1 cellular context compared by ENCODE assay signal in the genomic region with DNA sequence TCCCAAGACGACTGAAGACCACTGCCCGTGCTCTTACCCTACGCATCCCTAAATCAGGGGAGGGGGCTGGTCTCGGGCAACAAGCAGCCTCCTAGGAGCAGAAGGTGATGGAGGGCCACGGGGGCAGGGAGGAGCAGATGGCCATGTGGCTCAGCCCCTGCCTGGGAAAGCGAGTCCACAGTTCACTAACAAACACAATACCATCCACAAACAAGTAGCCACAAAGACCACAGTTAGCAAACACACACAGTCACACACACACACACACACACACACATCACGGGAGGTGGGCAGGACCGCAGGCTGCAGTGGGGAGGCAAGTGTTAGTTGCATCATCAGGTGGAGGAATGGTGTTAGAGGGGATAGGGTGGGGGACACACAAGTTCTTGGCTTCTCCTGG.
TF ChIP-seq lines count a peak whose summit lies in the region.

No MANE protein-coding gene starts in this region.

TF ChIP-seq in GM12878, 131 proteins besides CTCF, POLR2A, EP300 and RAD21:
- TF ChIP-seq, protein P1, sequence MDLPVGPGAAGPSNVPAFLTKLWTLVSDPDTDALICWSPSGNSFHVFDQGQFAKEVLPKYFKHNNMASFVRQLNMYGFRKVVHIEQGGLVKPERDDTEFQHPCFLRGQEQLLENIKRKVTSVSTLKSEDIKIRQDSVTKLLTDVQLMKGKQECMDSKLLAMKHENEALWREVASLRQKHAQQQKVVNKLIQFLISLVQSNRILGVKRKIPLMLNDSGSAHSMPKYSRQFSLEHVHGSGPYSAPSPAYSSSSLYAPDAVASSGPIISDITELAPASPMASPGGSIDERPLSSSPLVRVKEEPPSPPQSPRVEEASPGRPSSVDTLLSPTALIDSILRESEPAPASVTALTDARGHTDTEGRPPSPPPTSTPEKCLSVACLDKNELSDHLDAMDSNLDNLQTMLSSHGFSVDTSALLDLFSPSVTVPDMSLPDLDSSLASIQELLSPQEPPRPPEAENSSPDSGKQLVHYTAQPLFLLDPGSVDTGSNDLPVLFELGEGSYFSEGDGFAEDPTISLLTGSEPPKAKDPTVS (IDR thresholded peaks at IDR 0.05; ENCODE audit: low read depth, low read length): no peak
- no peak for TF ChIP-seq RB1 (IDR thresholded peaks at IDR 0.05; ENCODE audit: borderline replicate concordance)
- TF ChIP-seq CHD1 (IDR thresholded peaks at IDR 0.05; ENCODE audit: low read depth, low read length): no peak
- peak; percentile 33 to 51; a peak in 2 of 4 replicates for TF ChIP-seq IKZF2 (IDR thresholded peaks at IDR 0.05)
- TF ChIP-seq MYC (IDR thresholded peaks at IDR 0.05; ENCODE audit: insufficient read depth, insufficient read length, insufficient replicate concordance, low read length, severe bottlenecking): no peak
- TF ChIP-seq, protein P2, sequence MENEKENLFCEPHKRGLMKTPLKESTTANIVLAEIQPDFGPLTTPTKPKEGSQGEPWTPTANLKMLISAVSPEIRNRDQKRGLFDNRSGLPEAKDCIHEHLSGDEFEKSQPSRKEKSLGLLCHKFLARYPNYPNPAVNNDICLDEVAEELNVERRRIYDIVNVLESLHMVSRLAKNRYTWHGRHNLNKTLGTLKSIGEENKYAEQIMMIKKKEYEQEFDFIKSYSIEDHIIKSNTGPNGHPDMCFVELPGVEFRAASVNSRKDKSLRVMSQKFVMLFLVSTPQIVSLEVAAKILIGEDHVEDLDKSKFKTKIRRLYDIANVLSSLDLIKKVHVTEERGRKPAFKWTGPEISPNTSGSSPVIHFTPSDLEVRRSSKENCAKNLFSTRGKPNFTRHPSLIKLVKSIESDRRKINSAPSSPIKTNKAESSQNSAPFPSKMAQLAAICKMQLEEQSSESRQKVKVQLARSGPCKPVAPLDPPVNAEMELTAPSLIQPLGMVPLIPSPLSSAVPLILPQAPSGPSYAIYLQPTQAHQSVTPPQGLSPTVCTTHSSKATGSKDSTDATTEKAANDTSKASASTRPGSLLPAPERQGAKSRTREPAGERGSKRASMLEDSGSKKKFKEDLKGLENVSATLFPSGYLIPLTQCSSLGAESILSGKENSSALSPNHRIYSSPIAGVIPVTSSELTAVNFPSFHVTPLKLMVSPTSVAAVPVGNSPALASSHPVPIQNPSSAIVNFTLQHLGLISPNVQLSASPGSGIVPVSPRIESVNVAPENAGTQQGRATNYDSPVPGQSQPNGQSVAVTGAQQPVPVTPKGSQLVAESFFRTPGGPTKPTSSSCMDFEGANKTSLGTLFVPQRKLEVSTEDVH (IDR thresholded peaks at IDR 0.05; ENCODE audit: low read depth, partially characterized antibody): no peak
- TF ChIP-seq, protein P3, sequence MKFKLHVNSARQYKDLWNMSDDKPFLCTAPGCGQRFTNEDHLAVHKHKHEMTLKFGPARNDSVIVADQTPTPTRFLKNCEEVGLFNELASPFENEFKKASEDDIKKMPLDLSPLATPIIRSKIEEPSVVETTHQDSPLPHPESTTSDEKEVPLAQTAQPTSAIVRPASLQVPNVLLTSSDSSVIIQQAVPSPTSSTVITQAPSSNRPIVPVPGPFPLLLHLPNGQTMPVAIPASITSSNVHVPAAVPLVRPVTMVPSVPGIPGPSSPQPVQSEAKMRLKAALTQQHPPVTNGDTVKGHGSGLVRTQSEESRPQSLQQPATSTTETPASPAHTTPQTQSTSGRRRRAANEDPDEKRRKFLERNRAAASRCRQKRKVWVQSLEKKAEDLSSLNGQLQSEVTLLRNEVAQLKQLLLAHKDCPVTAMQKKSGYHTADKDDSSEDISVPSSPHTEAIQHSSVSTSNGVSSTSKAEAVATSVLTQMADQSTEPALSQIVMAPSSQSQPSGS (IDR thresholded peaks at IDR 0.05; ENCODE audit: low read length): no peak
- no peak for TF ChIP-seq MYB (IDR thresholded peaks at IDR 0.05; ENCODE audit: borderline replicate concordance, low read depth, low read length)
- TF ChIP-seq EED (IDR thresholded peaks at IDR 0.05; ENCODE audit: low read depth): no peak
- peak; percentile 28; the same call in 1 of the 2 replicates for TF ChIP-seq MTA2 (IDR thresholded peaks at IDR 0.05; ENCODE audit: low read depth)
- peak in 1 of 2 experiments; percentile 59; a peak in 2 of 4 replicates for TF ChIP-seq BHLHE40 (IDR thresholded peaks at IDR 0.05; ENCODE audit: borderline replicate concordance in 1 of 2, low read depth in 2 of 2, low read length in 1 of 2)
- no peak for TF ChIP-seq NR2F1 (conservative IDR thresholded peaks at IDR 0.05)
- TF ChIP-seq TCF3 (IDR thresholded peaks at IDR 0.05; ENCODE audit: borderline replicate concordance, insufficient read depth, low read depth, low read length): no peak
- TF ChIP-seq, protein P4, sequence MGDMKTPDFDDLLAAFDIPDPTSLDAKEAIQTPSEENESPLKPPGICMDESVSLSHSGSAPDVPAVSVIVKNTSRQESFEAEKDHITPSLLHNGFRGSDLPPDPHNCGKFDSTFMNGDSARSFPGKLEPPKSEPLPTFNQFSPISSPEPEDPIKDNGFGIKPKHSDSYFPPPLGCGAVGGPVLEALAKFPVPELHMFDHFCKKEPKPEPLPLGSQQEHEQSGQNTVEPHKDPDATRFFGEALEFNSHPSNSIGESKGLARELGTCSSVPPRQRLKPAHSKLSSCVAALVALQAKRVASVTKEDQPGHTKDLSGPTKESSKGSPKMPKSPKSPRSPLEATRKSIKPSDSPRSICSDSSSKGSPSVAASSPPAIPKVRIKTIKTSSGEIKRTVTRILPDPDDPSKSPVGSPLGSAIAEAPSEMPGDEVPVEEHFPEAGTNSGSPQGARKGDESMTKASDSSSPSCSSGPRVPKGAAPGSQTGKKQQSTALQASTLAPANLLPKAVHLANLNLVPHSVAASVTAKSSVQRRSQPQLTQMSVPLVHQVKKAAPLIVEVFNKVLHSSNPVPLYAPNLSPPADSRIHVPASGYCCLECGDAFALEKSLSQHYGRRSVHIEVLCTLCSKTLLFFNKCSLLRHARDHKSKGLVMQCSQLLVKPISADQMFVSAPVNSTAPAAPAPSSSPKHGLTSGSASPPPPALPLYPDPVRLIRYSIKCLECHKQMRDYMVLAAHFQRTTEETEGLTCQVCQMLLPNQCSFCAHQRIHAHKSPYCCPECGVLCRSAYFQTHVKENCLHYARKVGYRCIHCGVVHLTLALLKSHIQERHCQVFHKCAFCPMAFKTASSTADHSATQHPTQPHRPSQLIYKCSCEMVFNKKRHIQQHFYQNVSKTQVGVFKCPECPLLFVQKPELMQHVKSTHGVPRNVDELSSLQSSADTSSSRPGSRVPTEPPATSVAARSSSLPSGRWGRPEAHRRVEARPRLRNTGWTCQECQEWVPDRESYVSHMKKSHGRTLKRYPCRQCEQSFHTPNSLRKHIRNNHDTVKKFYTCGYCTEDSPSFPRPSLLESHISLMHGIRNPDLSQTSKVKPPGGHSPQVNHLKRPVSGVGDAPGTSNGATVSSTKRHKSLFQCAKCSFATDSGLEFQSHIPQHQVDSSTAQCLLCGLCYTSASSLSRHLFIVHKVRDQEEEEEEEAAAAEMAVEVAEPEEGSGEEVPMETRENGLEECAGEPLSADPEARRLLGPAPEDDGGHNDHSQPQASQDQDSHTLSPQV (IDR thresholded peaks at IDR 0.05): no peak
- TF ChIP-seq RUNX3 (IDR thresholded peaks at IDR 0.05; ENCODE audit: low read length): 0 out of 2 replicates have a peak, but pooled peaks have one; percentile 7
- TF ChIP-seq E4F1 (IDR thresholded peaks at IDR 0.05; ENCODE audit: borderline replicate concordance, partially characterized antibody): no peak
- no peak for TF ChIP-seq ESRRA (IDR thresholded peaks at IDR 0.05; ENCODE audit: low read length)
- TF ChIP-seq JUND (IDR thresholded peaks at IDR 0.05; ENCODE audit: low read depth, low read length): no peak
- no peak for TF ChIP-seq PML (IDR thresholded peaks at IDR 0.05; ENCODE audit: low read length)
TF ChIP-seq in GM12878: peak in this region for 4.
